In genomic region chr1:7705048-7705907, GRCh38 we compare ENCODE assay signal across 1 cellular context.
TF ChIP-seq lines count a peak whose summit lies in the region.

No MANE protein-coding gene starts in this region.

TF ChIP-seq in GM23338, 12 proteins besides CTCF, POLR2A, EP300 and RAD21 (continued from another document):
- TF ChIP-seq, protein P1, sequence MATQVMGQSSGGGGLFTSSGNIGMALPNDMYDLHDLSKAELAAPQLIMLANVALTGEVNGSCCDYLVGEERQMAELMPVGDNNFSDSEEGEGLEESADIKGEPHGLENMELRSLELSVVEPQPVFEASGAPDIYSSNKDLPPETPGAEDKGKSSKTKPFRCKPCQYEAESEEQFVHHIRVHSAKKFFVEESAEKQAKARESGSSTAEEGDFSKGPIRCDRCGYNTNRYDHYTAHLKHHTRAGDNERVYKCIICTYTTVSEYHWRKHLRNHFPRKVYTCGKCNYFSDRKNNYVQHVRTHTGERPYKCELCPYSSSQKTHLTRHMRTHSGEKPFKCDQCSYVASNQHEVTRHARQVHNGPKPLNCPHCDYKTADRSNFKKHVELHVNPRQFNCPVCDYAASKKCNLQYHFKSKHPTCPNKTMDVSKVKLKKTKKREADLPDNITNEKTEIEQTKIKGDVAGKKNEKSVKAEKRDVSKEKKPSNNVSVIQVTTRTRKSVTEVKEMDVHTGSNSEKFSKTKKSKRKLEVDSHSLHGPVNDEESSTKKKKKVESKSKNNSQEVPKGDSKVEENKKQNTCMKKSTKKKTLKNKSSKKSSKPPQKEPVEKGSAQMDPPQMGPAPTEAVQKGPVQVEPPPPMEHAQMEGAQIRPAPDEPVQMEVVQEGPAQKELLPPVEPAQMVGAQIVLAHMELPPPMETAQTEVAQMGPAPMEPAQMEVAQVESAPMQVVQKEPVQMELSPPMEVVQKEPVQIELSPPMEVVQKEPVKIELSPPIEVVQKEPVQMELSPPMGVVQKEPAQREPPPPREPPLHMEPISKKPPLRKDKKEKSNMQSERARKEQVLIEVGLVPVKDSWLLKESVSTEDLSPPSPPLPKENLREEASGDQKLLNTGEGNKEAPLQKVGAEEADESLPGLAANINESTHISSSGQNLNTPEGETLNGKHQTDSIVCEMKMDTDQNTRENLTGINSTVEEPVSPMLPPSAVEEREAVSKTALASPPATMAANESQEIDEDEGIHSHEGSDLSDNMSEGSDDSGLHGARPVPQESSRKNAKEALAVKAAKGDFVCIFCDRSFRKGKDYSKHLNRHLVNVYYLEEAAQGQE (IDR thresholded peaks at IDR 0.05; ENCODE audit: unreplicated experiment), result no peak
- TF ChIP-seq ZNF114 (CRISPR knock-in tag; IDR thresholded peaks at IDR 0.05) (0 out of 2 replicates have a peak, but pooled peaks have one; percentile 64), STAT1 (IDR thresholded peaks at IDR 0.05; ENCODE audit: unreplicated experiment) (no peak), ZNF331 (CRISPR knock-in tag; IDR thresholded peaks at IDR 0.05; ENCODE audit: low read depth) (peak; percentile 34; the same call in 1 of the 2 replicates)
